In genomic region chr9:130290353-130291181, GRCh38 we compare ENCODE assay signal across 18 cellular contexts. TPM values are rescaled to one million over a fixed set of nuclear protein-coding genes. Genes with fewer than 3 reads are reported as not detected.
A peak's percentile ranks its signal among the peaks of the same experiment; 100 is the strongest.
DNase-seq lines count a peak whose midpoint lies in the region; ATAC-seq, FAIRE-seq and TF ChIP-seq lines count a peak whose summit lies in the region.
"Had no signal": no experiment of that assay in that cellular context is flagged by ENCODE, and none has a peak within 500 bp of the region (broad histone marks: within the 10 kb centered on the region; RNA-seq: fewer than 3 reads in every experiment).

No MANE protein-coding gene starts in this region.

- no peak overlapping the region for H3K27ac ChIP-seq in GM12878 (ENCODE audit: control insufficient read depth, insufficient read depth)
- no peak overlapping the region for H3K27ac ChIP-seq in neuronal stem cell (replicated peaks; ENCODE audit: low read length)
- H3K27ac ChIP-seq in vagina = peak overlapping the region; percentile 71
- H3K27ac ChIP-seq in Karpas-422 (ENCODE audit: low read length) = no peak overlapping the region
- H3K27ac ChIP-seq: adrenal gland; BLaER1 treated with 17β-estradiol and CSF1 and Interleukin-3, amounts not matched to agents 10 nM and 100 nM had no signal

- no peak overlapping the region for H2BK120ac ChIP-seq in neuronal stem cell (ENCODE audit: low read depth, low read length)

- no peak overlapping the region for H3K4me3 Mint-ChIP-seq in Calu3 (ENCODE audit: low read depth, unreplicated experiment)
- H3K4me3 Mint-ChIP-seq: activated CD4-positive, alpha-beta memory T cell treated with anti-CD3 and anti-CD28 coated beads for 36 hours had no signal

- TF ChIP-seq RAD21 in GM12878 (IDR thresholded peaks at IDR 0.05; ENCODE audit: insufficient read depth, low read depth, low read length) = no peak

- CTCF ChIA-PET in GM12878 (lab: Yijun Ruan, JAX) (no interaction called here), Calu3 (lab: Charles Lee) (interaction anchor here (0.6 to 1.0 kb wide), 2 partner anchors 11 to 143 kb away, joined by 3 read pairs; no protein-coding TSS in a partner anchor)

- H3K36me3 ChIP-seq in GM12878 (ENCODE audit: control insufficient read depth in 2 of 2, insufficient read depth in 2 of 2, low read length in 1 of 2) = no peaks in the 10 kb centered on the region
- H3K36me3 ChIP-seq in neuronal stem cell (replicated peaks in 1 of 2; ENCODE audit: control insufficient read depth in 2 of 2, insufficient read depth in 2 of 2, low read length in 2 of 2) = no peaks in the 10 kb centered on the region
- H3K36me3 ChIP-seq in vagina = no peaks in the 10 kb centered on the region
- H3K36me3 ChIP-seq in Karpas-422 (ENCODE audit: insufficient read depth, low read length) = no peaks in the 10 kb centered on the region
- H3K36me3 ChIP-seq: adrenal gland; BLaER1 treated with 17β-estradiol and CSF1 and Interleukin-3, amounts not matched to agents 10 nM and 100 nM had no signal

- no TSS peak for BruUV-seq in GM12878 (replicated peaks; lab: Mats Ljungman, UMichigan)
- no TSS peak for BruUV-seq in Calu3 (replicated peaks; lab: Mats Ljungman, UMichigan)

- TF ChIP-seq POLR2A in GM12878 (IDR thresholded peaks at IDR 0.05; ENCODE audit: low read depth, low read length) (no peak), vagina (IDR thresholded peaks at IDR 0.05) (no peak)

- RAD21 ChIA-PET in GM12878 (lab: Charles Lee; ENCODE audit: unreplicated experiment) = no interaction called here

- no peak overlapping the region for H2AK5ac ChIP-seq in neuronal stem cell (ENCODE audit: low read depth, low read length)

- FAIRE-seq in GM12878 (lab: Jason Lieb, UNC) = no peak
- FAIRE-seq: TTC549 had no signal

- peak overlapping the region; percentile 52 for H3K23ac ChIP-seq in neuronal stem cell (ENCODE audit: low read depth, low read length, poor library complexity)

- no peaks in the 10 kb centered on the region for H3K9me3 Mint-ChIP-seq in Calu3 (ENCODE audit: low read depth, unreplicated experiment)
- H3K9me3 Mint-ChIP-seq: activated CD4-positive, alpha-beta memory T cell treated with anti-CD3 and anti-CD28 coated beads for 36 hours had no signal

- no peaks in the 10 kb centered on the region for H3K4me1 Mint-ChIP-seq in Calu3 (ENCODE audit: low read depth, unreplicated experiment)

- 25% methylated on average over 12 of the region's 12 CpGs for WGBS in GM12878 (ENCODE audit: insufficient coverage, insufficient replicate concordance, low lambda C conversion rate, missing lambda C conversion rate)
- no CpG with 5 or more reads among the region's 12 CpGs for WGBS in neuronal stem cell (ENCODE audit: extremely low coverage in 2 of 2, insufficient read length in 2 of 2, insufficient replicate concordance in 1 of 2), 2 donors

- H3K4me2 ChIP-seq in GM12878 (ENCODE audit: control insufficient read depth, insufficient read depth) = no peak overlapping the region
- no peak overlapping the region for H3K4me2 ChIP-seq in neuronal stem cell (ENCODE audit: insufficient read depth, low read length, poor library complexity, severe bottlenecking)
- no peak overlapping the region for H3K4me2 ChIP-seq in Karpas-422 (ENCODE audit: low read depth, low read length, poor library complexity, severe bottlenecking)
- H3K4me2 ChIP-seq: BLaER1 treated with 17β-estradiol and CSF1 and Interleukin-3, amounts not matched to agents 10 nM and 100 nM had no signal

- no peak overlapping the region for H2AFZ ChIP-seq in GM12878 (ENCODE audit: control insufficient read depth, low read depth, low read length)
- H2AFZ ChIP-seq in neuronal stem cell (ENCODE audit: low read length) = no peak overlapping the region
- H2AFZ ChIP-seq in Karpas-422 (ENCODE audit: low read length) = no peak overlapping the region

- H3K4me1 ChIP-seq in GM12878 (ENCODE audit: control insufficient read depth, insufficient read depth, low read length) (no peaks in the 10 kb centered on the region), neuronal stem cell (ENCODE audit: control insufficient read depth in 2 of 2, insufficient read depth in 1 of 2, low read depth in 1 of 2, low read length in 2 of 2) (peaks cover 0 to 1% of the 10 kb centered on the region in 2 donors), vagina (peaks cover 40% of the 10 kb centered on the region), Karpas-422 (ENCODE audit: low read length) (no peaks in the 10 kb centered on the region)
- H3K4me1 ChIP-seq: adrenal gland; BLaER1 treated with 17β-estradiol and CSF1 and Interleukin-3, amounts not matched to agents 10 nM and 100 nM had no signal

- in situ Hi-C loops in GM12878 (cut with MboI) = no loop called here

- no peak overlapping the region for H3K14ac ChIP-seq in neuronal stem cell (ENCODE audit: low read length)

- SMC1A ChIA-PET in GM12878 (lab: Charles Lee; ENCODE audit: uncharacterized antibody, unreplicated experiment) = no interaction called here

- no peak overlapping the region for H3K27ac Mint-ChIP-seq in Calu3 (ENCODE audit: unreplicated experiment)
- H3K27ac Mint-ChIP-seq: activated CD4-positive, alpha-beta memory T cell treated with anti-CD3 and anti-CD28 coated beads for 36 hours; progenitor cell of endocrine pancreas had no signal

- H3K79me2 ChIP-seq in GM12878 (ENCODE audit: control insufficient read depth, insufficient read depth, low read length) (no peaks in the 10 kb centered on the region), Karpas-422 (ENCODE audit: low read length) (no peaks in the 10 kb centered on the region)

- H3K36me3 Mint-ChIP-seq in Calu3 (ENCODE audit: insufficient read depth, unreplicated experiment) = no peaks in the 10 kb centered on the region
- H3K36me3 Mint-ChIP-seq: activated CD4-positive, alpha-beta memory T cell treated with anti-CD3 and anti-CD28 coated beads for 36 hours had no signal

- POLR2A ChIA-PET in GM12878 (lab: Charles Lee) = no interaction called here

- no peak overlapping the region for H2BK15ac ChIP-seq in neuronal stem cell (ENCODE audit: low read length)

- peaks cover 1 to 3% of the 10 kb centered on the region in 2 experiments; a peak in 3 of 4 replicates for H3K27me3 ChIP-seq in GM12878 (replicated peaks in 1 of 2; ENCODE audit: control insufficient read depth in 2 of 2, insufficient read depth in 2 of 2, low read length in 1 of 2)
- H3K27me3 ChIP-seq in neuronal stem cell (ENCODE audit: control insufficient read depth in 3 of 3, insufficient read depth in 3 of 3, low read depth in 1 of 3, low read length in 3 of 3) = peaks cover 0 to 43% (median 0%) of the 10 kb centered on the region in 3 experiments
- H3K27me3 ChIP-seq in vagina = no peaks in the 10 kb centered on the region
- no peaks in the 10 kb centered on the region for H3K27me3 ChIP-seq in Karpas-422 (ENCODE audit: low read length)
- H3K27me3 ChIP-seq: BLaER1 treated with 17β-estradiol and CSF1 and Interleukin-3, amounts not matched to agents 10 nM and 100 nM had no signal

- H3K9me2 ChIP-seq in Karpas-422 (replicated peaks; ENCODE audit: insufficient read depth, low read length) = no peaks in the 10 kb centered on the region

- intact Hi-C loops in GM12878 (cut with micrococcal nuclease; ENCODE audit: unreplicated experiment) (no loop called here), Right ventricle myocardium superior (cut with DNase I) (no loop called here), vagina (cut with DNase I) (loop anchor here (5.0 kb wide), 1 partner anchor 37 kb away; no protein-coding TSS in a partner anchor), Calu3 (cut with micrococcal nuclease; ENCODE audit: unreplicated experiment) (no loop called here)

- H3K18ac ChIP-seq in neuronal stem cell (ENCODE audit: low read length) = no peak overlapping the region

- TF ChIP-seq CTCF in GM12878 (IDR thresholded peaks at IDR 0.05 in 2 of 3, conservative IDR thresholded peaks at IDR 0.05 in 1 of 3; ENCODE audit: control insufficient read depth in 2 of 3, extremely low read depth in 1 of 3, insufficient read depth in 1 of 3, low read depth in 3 of 3, low read length in 3 of 3) (no peak), vagina (IDR thresholded peaks at IDR 0.05) (no peak), Calu3 (IDR thresholded peaks at IDR 0.05; ENCODE audit: unreplicated experiment) (no peak)

- no peak overlapping the region for H2BK5ac ChIP-seq in neuronal stem cell (ENCODE audit: low read length)

- no peak for TF ChIP-seq EP300 in GM12878 (IDR thresholded peaks at IDR 0.05; ENCODE audit: borderline replicate concordance in 1 of 2, control insufficient read depth in 1 of 2, low read depth in 2 of 2, low read length in 2 of 2)

- H2BK12ac ChIP-seq in neuronal stem cell (ENCODE audit: low read length) = no peak overlapping the region

- peaks cover 100% of the 10 kb centered on the region for H3K27me3 Mint-ChIP-seq in Calu3 (ENCODE audit: unreplicated experiment)

- ATAC-seq in GM12878 = no peak
- ATAC-seq in Right ventricle myocardium superior (ENCODE audit: poor library complexity) = peak; percentile 32
- ATAC-seq in HG02610 (IDR thresholded peaks at IDR 0.05; ENCODE audit: unreplicated experiment) = no peak

- peak overlapping the region; percentile 38 for H4K91ac ChIP-seq in neuronal stem cell (ENCODE audit: low read depth, low read length, poor library complexity)

- H3K9me3 ChIP-seq in GM12878 (replicated peaks; ENCODE audit: control insufficient read depth, insufficient read depth, low read length) (no peaks in the 10 kb centered on the region), neuronal stem cell (replicated peaks in 1 of 2; ENCODE audit: control insufficient read depth in 2 of 2, insufficient read depth in 1 of 2, low read depth in 1 of 2, low read length in 2 of 2) (no peaks in the 10 kb centered on the region), vagina (no peaks in the 10 kb centered on the region), Karpas-422 (ENCODE audit: low read length) (no peaks in the 10 kb centered on the region)
- H3K9me3 ChIP-seq: adrenal gland; BLaER1 treated with 17β-estradiol and CSF1 and Interleukin-3, amounts not matched to agents 10 nM and 100 nM had no signal

- H3K79me1 ChIP-seq in neuronal stem cell (ENCODE audit: low read depth, low read length) = no peaks in the 10 kb centered on the region

- no peak for DNase-seq in GM12878 (ENCODE audit: low read depth, low spot score)
- DNase-seq in Right ventricle myocardium superior = peak; percentile 55
- no peak for DNase-seq in neuronal stem cell (ENCODE audit: low spot score)
- DNase-seq in vagina (ENCODE audit: extremely low spot score in 2 of 2) = peak in 1 of 2 donors; percentile 98
- DNase-seq in Calu3 = no peak
- DNase-seq in Karpas-422 = no peak
- DNase-seq: activated CD4-positive, alpha-beta memory T cell treated with anti-CD3 and anti-CD28 coated beads for 36 hours; activated T-cell treated with anti-CD3 and anti-CD28 coated beads, Interleukin-2, amount 50 U/mL, for 48 hours; adrenal gland; NCI-H187; NCI-H446 treated with DMSO at 0.1 percent for 48 hours; stimulated activated CD4-positive, alpha-beta T cell treated with anti-CD3 and anti-CD28 coated beads, Interleukin-15, amount 100 ng/mL, for 24 hours had no signal

- H4K20me1 ChIP-seq in GM12878 (ENCODE audit: control insufficient read depth, insufficient read depth) (no peaks in the 10 kb centered on the region), Karpas-422 (ENCODE audit: insufficient read depth, low read depth, low read length) (no peaks in the 10 kb centered on the region)

- H3K4ac ChIP-seq in neuronal stem cell (ENCODE audit: low read length) = no peak overlapping the region

- H3K4me3 ChIP-seq in GM12878 = no peak overlapping the region
- H3K4me3 ChIP-seq in neuronal stem cell (ENCODE audit: low read length in 2 of 2) = no peak overlapping the region
- no peak overlapping the region for H3K4me3 ChIP-seq in vagina
- H3K4me3 ChIP-seq in Karpas-422 (ENCODE audit: low read length) = no peak overlapping the region
- H3K4me3 ChIP-seq: adrenal gland; BLaER1 treated with 17β-estradiol and CSF1 and Interleukin-3, amounts not matched to agents 10 nM and 100 nM had no signal

- no peak overlapping the region for H4K8ac ChIP-seq in neuronal stem cell (ENCODE audit: low read depth, low read length)

- no peak overlapping the region for H3K9ac ChIP-seq in GM12878 (ENCODE audit: control insufficient read depth, insufficient read depth, low read length)
- no peak overlapping the region for H3K9ac ChIP-seq in neuronal stem cell (ENCODE audit: low read depth, low read length, poor library complexity)
- H3K9ac ChIP-seq in Karpas-422 (ENCODE audit: low read length) = no peak overlapping the region
- H3K9ac ChIP-seq: BLaER1 treated with 17β-estradiol and CSF1 and Interleukin-3, amounts not matched to agents 10 nM and 100 nM had no signal

RNA-seq across cellular contexts. Expression of gene HMCN2, which starts 25.0 kb away (rescaled TPM):
- total RNA-seq in GM12878 (2013; cell fraction: nucleolus; rRNA removed) = not detected in 2 replicates
- not detected in 2 replicates for total RNA-seq in GM12878 (2014; rRNA removed)
- not detected in 2 replicates for total RNA-seq in GM12878 (2014; rRNA removed; fragmentation: Illumina TruSeq; extraction: Trizol)
- not detected in 2 replicates for total RNA-seq in GM12878 (2021)
- polyA plus RNA-seq in GM12878 (2011; ENCODE audit: low read depth) = not detected
- polyA plus RNA-seq in GM12878 (2011; rRNA removed) = 0.04 TPM in 1 of 2 replicates, not detected in the other
- polyA plus RNA-seq in GM12878 (2011; cell fraction: cytosol; rRNA removed) = under 0.01 and 0.02 TPM in 2 replicates
- polyA plus RNA-seq in GM12878 (2011; cell fraction: nucleus; rRNA removed) = 0.18 and 0.20 TPM in 2 replicates
- polyA plus RNA-seq in GM12878 (2012) = 0.01 TPM in 1 of 2 replicates, not detected in the other
- not detected in 2 replicates for polyA plus RNA-seq in GM12878 (2014; fragmentation: Illumina TruSeq; extraction: Trizol)
- polyA plus RNA-seq in GM12878 (2014; fragmentation: Nextera tagmentation; extraction: Ambion mirVana) = not detected
- polyA plus RNA-seq in GM12878 (2014; rRNA removed) = not detected in 2 replicates
- polyA plus RNA-seq in GM12878 (2016; fragmentation: Nextera tagmentation; extraction: Ambion mirVana) = not detected
- polyA minus RNA-seq in GM12878 (2011; rRNA and poly(A)+ RNA removed) = not detected in 2 replicates
- not detected in 2 replicates for polyA minus RNA-seq in GM12878 (2011; cell fraction: cytosol; rRNA and poly(A)+ RNA removed)
- polyA minus RNA-seq in GM12878 (2011; cell fraction: nucleus; rRNA and poly(A)+ RNA removed) = under 0.01 TPM in 1 of 2 replicates, not detected in the other
- 5.2 TPM for total RNA-seq in Right ventricle myocardium superior
- polyA plus RNA-seq in neuronal stem cell (2013, experiment 1 of 2) = 0.42 TPM
- polyA plus RNA-seq in neuronal stem cell (2013, experiment 2 of 2) = 0.24 TPM
- total RNA-seq in vagina = 5.2 TPM
- total RNA-seq in Calu3 (2022) = 0.32 TPM in 1 of 2 replicates, not detected in the other
- total RNA-seq in Karpas-422 (2014; rRNA removed; shearing (Covaris generic); ENCODE audit: low replicate concordance) = not detected in 2 replicates
- total RNA-seq: activated CD4-positive, alpha-beta memory T cell treated with anti-CD3 and anti-CD28 coated beads for 36 hours; kidney epithelial cell; OCI-LY7 had no signal
